1 cellular context compared by ENCODE assay signal in the genomic region with DNA sequence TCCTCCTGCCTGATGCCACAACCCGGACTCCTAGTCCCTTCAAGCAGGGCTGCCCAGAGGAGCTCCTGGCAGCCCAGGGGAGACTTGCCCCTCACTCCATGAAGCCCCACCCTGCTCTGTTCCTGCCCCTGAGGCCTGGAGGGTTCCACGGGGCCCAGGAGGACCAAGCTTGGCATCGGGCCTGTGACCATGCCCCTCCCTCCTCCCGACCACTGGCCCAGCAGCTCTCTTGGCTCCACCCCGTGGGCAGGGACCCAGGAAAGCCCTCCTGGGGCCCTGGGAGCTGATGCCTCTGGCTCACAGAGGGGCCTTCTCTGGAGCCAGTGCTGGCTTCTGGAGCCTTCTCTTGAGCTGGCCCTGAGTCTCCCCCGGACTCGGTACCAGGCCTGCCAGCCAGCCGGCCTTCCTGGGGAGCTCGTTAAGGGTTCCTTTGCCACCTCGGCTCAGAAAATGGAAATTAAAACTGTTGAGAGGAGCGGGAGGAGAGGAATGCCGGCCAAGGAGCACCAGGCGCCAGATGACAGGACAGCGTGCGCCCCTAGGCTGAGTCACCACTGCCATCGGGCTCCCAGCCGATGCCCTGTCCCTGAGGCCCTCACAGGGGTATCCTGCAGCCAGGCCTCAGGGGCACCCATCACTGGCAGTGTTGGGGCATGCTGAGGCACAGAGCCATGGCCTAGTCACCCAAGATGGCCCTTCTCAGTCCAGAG.
TF ChIP-seq lines count a peak whose summit lies in the region.

No MANE protein-coding gene starts in this region.

TF ChIP-seq in HepG2, 621 proteins besides CTCF, POLR2A, EP300 and RAD21:
- TF ChIP-seq HNRNPLL (IDR thresholded peaks at IDR 0.05; ENCODE audit: low read depth, low read length, poor library complexity, severe bottlenecking), result peak; percentile 19
- TF ChIP-seq KLF12 (CRISPR knock-in tag; IDR thresholded peaks at IDR 0.05; ENCODE audit: borderline replicate concordance), result no peak
- 0 out of 2 replicates have a peak, but pooled peaks have one; percentile 32 for TF ChIP-seq PCBP1 (IDR thresholded peaks at IDR 0.05; ENCODE audit: borderline replicate concordance, low read depth, low read length)
- TF ChIP-seq HES4 (CRISPR knock-in tag; IDR thresholded peaks at IDR 0.05; ENCODE audit: borderline replicate concordance), result 0 out of 2 replicates have a peak, but pooled peaks have one; percentile 29
- no peak for TF ChIP-seq HOXA3 (CRISPR knock-in tag; IDR thresholded peaks at IDR 0.05)
- TF ChIP-seq ZNF891 (CRISPR knock-in tag; IDR thresholded peaks at IDR 0.05), result peak; percentile 53; the same call in 1 of the 2 replicates
- TF ChIP-seq, protein P1, sequence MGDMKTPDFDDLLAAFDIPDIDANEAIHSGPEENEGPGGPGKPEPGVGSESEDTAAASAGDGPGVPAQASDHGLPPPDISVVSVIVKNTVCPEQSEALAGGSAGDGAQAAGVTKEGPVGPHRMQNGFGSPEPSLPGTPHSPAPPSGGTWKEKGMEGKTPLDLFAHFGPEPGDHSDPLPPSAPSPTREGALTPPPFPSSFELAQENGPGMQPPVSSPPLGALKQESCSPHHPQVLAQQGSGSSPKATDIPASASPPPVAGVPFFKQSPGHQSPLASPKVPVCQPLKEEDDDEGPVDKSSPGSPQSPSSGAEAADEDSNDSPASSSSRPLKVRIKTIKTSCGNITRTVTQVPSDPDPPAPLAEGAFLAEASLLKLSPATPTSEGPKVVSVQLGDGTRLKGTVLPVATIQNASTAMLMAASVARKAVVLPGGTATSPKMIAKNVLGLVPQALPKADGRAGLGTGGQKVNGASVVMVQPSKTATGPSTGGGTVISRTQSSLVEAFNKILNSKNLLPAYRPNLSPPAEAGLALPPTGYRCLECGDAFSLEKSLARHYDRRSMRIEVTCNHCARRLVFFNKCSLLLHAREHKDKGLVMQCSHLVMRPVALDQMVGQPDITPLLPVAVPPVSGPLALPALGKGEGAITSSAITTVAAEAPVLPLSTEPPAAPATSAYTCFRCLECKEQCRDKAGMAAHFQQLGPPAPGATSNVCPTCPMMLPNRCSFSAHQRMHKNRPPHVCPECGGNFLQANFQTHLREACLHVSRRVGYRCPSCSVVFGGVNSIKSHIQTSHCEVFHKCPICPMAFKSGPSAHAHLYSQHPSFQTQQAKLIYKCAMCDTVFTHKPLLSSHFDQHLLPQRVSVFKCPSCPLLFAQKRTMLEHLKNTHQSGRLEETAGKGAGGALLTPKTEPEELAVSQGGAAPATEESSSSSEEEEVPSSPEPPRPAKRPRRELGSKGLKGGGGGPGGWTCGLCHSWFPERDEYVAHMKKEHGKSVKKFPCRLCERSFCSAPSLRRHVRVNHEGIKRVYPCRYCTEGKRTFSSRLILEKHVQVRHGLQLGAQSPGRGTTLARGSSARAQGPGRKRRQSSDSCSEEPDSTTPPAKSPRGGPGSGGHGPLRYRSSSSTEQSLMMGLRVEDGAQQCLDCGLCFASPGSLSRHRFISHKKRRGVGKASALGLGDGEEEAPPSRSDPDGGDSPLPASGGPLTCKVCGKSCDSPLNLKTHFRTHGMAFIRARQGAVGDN (CRISPR knock-in tag; IDR thresholded peaks at IDR 0.05), result peak; percentile 30; the same call in 1 of the 2 replicates
- TF ChIP-seq, protein P2, sequence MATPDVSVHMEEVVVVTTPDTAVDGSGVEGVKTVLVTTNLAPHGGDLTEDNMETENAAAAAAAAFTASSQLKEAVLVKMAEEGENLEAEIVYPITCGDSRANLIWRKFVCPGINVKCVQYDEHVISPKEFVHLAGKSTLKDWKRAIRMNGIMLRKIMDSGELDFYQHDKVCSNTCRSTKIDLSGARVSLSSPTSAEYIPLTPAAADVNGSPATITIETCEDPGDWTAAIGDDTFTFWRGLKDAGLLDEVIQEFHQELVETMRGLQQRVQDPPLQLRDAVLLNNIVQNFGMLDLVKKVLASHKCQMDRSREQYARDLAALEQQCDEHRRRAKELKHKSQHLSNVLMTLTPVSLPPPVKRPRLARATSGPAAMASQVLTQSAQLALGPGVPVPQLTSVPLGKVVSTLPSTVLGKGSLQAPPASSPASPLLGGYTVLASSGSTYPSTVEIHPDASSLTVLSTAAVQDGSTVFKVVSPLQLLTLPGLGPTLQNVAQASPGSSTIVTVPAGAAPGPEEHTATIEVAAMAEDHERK (CRISPR knock-in tag; IDR thresholded peaks at IDR 0.05; ENCODE audit: low read depth), result no peak
- TF ChIP-seq, protein P3, sequence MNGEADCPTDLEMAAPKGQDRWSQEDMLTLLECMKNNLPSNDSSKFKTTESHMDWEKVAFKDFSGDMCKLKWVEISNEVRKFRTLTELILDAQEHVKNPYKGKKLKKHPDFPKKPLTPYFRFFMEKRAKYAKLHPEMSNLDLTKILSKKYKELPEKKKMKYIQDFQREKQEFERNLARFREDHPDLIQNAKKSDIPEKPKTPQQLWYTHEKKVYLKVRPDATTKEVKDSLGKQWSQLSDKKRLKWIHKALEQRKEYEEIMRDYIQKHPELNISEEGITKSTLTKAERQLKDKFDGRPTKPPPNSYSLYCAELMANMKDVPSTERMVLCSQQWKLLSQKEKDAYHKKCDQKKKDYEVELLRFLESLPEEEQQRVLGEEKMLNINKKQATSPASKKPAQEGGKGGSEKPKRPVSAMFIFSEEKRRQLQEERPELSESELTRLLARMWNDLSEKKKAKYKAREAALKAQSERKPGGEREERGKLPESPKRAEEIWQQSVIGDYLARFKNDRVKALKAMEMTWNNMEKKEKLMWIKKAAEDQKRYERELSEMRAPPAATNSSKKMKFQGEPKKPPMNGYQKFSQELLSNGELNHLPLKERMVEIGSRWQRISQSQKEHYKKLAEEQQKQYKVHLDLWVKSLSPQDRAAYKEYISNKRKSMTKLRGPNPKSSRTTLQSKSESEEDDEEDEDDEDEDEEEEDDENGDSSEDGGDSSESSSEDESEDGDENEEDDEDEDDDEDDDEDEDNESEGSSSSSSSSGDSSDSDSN (CRISPR knock-in tag; IDR thresholded peaks at IDR 0.05), result 0 out of 2 replicates have a peak, but pooled peaks have one; percentile 30
- no peak for TF ChIP-seq RORA (CRISPR knock-in tag; IDR thresholded peaks at IDR 0.05)
- TF ChIP-seq ZNF12 (CRISPR knock-in tag; IDR thresholded peaks at IDR 0.05), result no peak
- TF ChIP-seq ZNF235 (CRISPR knock-in tag; IDR thresholded peaks at IDR 0.05; ENCODE audit: borderline replicate concordance), result no peak
- no peak for TF ChIP-seq RFX3 (CRISPR knock-in tag; IDR thresholded peaks at IDR 0.05)
- TF ChIP-seq CEBPG (CRISPR knock-in tag; IDR thresholded peaks at IDR 0.05), result no peak
- TF ChIP-seq ZNF747 (CRISPR knock-in tag; IDR thresholded peaks at IDR 0.05; ENCODE audit: borderline replicate concordance), result no peak
- TF ChIP-seq, protein P4, sequence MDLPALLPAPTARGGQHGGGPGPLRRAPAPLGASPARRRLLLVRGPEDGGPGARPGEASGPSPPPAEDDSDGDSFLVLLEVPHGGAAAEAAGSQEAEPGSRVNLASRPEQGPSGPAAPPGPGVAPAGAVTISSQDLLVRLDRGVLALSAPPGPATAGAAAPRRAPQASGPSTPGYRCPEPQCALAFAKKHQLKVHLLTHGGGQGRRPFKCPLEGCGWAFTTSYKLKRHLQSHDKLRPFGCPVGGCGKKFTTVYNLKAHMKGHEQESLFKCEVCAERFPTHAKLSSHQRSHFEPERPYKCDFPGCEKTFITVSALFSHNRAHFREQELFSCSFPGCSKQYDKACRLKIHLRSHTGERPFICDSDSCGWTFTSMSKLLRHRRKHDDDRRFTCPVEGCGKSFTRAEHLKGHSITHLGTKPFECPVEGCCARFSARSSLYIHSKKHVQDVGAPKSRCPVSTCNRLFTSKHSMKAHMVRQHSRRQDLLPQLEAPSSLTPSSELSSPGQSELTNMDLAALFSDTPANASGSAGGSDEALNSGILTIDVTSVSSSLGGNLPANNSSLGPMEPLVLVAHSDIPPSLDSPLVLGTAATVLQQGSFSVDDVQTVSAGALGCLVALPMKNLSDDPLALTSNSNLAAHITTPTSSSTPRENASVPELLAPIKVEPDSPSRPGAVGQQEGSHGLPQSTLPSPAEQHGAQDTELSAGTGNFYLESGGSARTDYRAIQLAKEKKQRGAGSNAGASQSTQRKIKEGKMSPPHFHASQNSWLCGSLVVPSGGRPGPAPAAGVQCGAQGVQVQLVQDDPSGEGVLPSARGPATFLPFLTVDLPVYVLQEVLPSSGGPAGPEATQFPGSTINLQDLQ (CRISPR knock-in tag; IDR thresholded peaks at IDR 0.05), result no peak
- TF ChIP-seq BORCS8-MEF2B (CRISPR knock-in tag; IDR thresholded peaks at IDR 0.05), result 0 out of 2 replicates have a peak, but pooled peaks have one; percentile 14
- TF ChIP-seq, protein P5, sequence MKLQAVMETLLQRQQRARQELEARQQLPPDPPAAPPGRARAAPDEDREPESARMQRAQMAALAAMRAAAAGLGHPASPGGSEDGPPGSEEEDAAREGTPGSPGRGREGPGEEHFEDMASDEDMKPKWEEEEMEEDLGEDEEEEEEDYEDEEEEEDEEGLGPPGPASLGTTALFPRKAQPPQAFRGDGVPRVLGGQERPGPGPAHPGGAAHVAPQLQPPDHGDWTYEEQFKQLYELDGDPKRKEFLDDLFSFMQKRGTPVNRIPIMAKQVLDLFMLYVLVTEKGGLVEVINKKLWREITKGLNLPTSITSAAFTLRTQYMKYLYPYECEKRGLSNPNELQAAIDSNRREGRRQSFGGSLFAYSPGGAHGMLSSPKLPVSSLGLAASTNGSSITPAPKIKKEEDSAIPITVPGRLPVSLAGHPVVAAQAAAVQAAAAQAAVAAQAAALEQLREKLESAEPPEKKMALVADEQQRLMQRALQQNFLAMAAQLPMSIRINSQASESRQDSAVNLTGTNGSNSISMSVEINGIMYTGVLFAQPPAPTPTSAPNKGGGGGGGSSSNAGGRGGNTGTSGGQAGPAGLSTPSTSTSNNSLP (IDR thresholded peaks at IDR 0.05; ENCODE audit: low read depth, low read length), result no peak
- TF ChIP-seq, protein P6, sequence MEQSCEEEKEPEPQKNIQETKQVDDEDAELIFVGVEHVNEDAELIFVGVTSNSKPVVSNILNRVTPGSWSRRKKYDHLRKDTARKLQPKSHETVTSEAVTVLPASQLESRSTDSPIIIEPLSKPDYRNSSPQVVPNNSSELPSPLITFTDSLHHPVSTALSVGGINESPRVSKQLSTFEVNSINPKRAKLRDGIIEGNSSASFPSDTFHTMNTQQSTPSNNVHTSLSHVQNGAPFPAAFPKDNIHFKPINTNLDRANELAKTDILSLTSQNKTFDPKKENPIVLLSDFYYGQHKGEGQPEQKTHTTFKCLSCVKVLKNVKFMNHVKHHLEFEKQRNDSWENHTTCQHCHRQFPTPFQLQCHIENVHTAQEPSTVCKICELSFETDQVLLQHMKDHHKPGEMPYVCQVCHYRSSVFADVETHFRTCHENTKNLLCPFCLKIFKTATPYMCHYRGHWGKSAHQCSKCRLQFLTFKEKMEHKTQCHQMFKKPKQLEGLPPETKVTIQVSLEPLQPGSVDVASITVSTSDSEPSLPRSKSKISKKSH (CRISPR knock-in tag; IDR thresholded peaks at IDR 0.05; ENCODE audit: borderline replicate concordance), result no peak
- TF ChIP-seq, protein P7, sequence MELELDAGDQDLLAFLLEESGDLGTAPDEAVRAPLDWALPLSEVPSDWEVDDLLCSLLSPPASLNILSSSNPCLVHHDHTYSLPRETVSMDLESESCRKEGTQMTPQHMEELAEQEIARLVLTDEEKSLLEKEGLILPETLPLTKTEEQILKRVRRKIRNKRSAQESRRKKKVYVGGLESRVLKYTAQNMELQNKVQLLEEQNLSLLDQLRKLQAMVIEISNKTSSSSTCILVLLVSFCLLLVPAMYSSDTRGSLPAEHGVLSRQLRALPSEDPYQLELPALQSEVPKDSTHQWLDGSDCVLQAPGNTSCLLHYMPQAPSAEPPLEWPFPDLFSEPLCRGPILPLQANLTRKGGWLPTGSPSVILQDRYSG (CRISPR knock-in tag; IDR thresholded peaks at IDR 0.05), result no peak
TF ChIP-seq in HepG2: peak in this region for 7.
